ENCODE assay signal across 26 cellular contexts in genomic region chr12:109670647-109671046, GRCh38. TPM values are rescaled to one million over a fixed set of nuclear protein-coding genes. Genes with fewer than 3 reads are reported as not detected.
DNase-seq lines count a peak whose midpoint lies in the region; ATAC-seq and TF ChIP-seq lines count a peak whose summit lies in the region.
"Had no signal": no experiment of that assay in that cellular context is flagged by ENCODE, and none has a peak within 500 bp of the region (broad histone marks: within the 10 kb centered on the region; RNA-seq: fewer than 3 reads in every experiment).

No MANE protein-coding gene starts in this region.

- no peak overlapping the region for H2BK15ac ChIP-seq in neuronal stem cell (ENCODE audit: low read length)

- H3K4me1 ChIP-seq in neuronal stem cell (ENCODE audit: control insufficient read depth in 2 of 2, insufficient read depth in 1 of 2, low read depth in 1 of 2, low read length in 2 of 2) (peaks cover 0 to 13% of the 10 kb centered on the region in 2 donors), left ventricle myocardium inferior (no peaks in the 10 kb centered on the region)
- H3K4me1 ChIP-seq: esophagus squamous epithelium, left lung, psoas muscle, vagina had no signal

- no peak overlapping the region for H4K8ac ChIP-seq in neuronal stem cell (ENCODE audit: low read depth, low read length)

- DNase-seq in NCI-H1417 (lab: John Stamatoyannopoulos, UW) = peak in 2 of 3 experiments; percentile 23 to 69
- no peak for DNase-seq in NCI-H1417 treated with DMSO at 0.1 percent for 48 hours (lab: John Stamatoyannopoulos, UW)
- peak; percentile 81 for DNase-seq in NCI-H2227 (lab: John Stamatoyannopoulos, UW; ENCODE audit: unreplicated experiment)
- DNase-seq in epithelial cell of esophagus (ENCODE audit: low read depth) = peak; percentile 8
- no peak for DNase-seq in neuronal stem cell (ENCODE audit: low spot score)
- DNase-seq in NCI-H524 treated with DMSO at 0.1 percent for 48 hours (lab: John Stamatoyannopoulos, UW) = no peak
- DNase-seq in left ventricle myocardium inferior = no peak
- DNase-seq: activated CD4-positive, alpha-beta T cell treated with anti-CD3 and anti-CD28 coated beads for 36 hours; activated T-cell treated with anti-CD3 and anti-CD28 coated beads for 4 hours; effector CD8-positive, alpha-beta T cell; EL; esophagus squamous epithelium; left lung; naive thymus-derived CD4-positive, alpha-beta T cell; NCI-H1436; NCI-H774; occipital lobe; OCI-M1; psoas muscle; T-helper 2 cell had no signal

- no peak overlapping the region for H2BK5ac ChIP-seq in neuronal stem cell (ENCODE audit: low read length)

- H3K4ac ChIP-seq in neuronal stem cell (ENCODE audit: low read length) = no peak overlapping the region

- no peak overlapping the region for H3K18ac ChIP-seq in neuronal stem cell (ENCODE audit: low read length)

- H3K4me3 ChIP-seq in epithelial cell of esophagus (ENCODE audit: low read length) (no peak overlapping the region), neuronal stem cell (ENCODE audit: low read length in 2 of 2) (no peak overlapping the region), left ventricle myocardium inferior (no peak overlapping the region)
- H3K4me3 ChIP-seq: esophagus squamous epithelium, left lung, psoas muscle, SK-N-MC, vagina had no signal

- H4K91ac ChIP-seq in neuronal stem cell (ENCODE audit: low read depth, low read length, poor library complexity) = no peak overlapping the region

- no peak for TF ChIP-seq CTCF in epithelial cell of esophagus (IDR thresholded peaks at IDR 0.05; ENCODE audit: insufficient read depth, low read depth, low read length, missing control alignments)
- TF ChIP-seq CTCF in left ventricle myocardium inferior (IDR thresholded peaks at IDR 0.05; ENCODE audit: borderline replicate concordance) = no peak

- H2BK12ac ChIP-seq in neuronal stem cell (ENCODE audit: low read length) = no peak overlapping the region

- no peak overlapping the region for H2BK120ac ChIP-seq in neuronal stem cell (ENCODE audit: low read depth, low read length)

- intact Hi-C loops in left ventricle myocardium inferior (cut with micrococcal nuclease) = no loop called here

- H3K4me2 ChIP-seq in neuronal stem cell (ENCODE audit: insufficient read depth, low read length, poor library complexity, severe bottlenecking) = no peak overlapping the region

- H2AK5ac ChIP-seq in neuronal stem cell (ENCODE audit: low read depth, low read length) = no peak overlapping the region

- no peak for ATAC-seq in HG03159 (IDR thresholded peaks at IDR 0.05; ENCODE audit: unreplicated experiment)
- ATAC-seq: activated CD4-positive, alpha-beta T cell treated with anti-CD3 and anti-CD28 coated beads for 36 hours; activated naive CD4-positive, alpha-beta T cell treated with anti-CD3 and anti-CD28 coated beads, Interleukin-2, amount 50 U/mL, for 72 hours; left lung; naive thymus-derived CD4-positive, alpha-beta T cell; psoas muscle had no signal

- H3K9ac ChIP-seq in neuronal stem cell (ENCODE audit: low read depth, low read length, poor library complexity) = no peak overlapping the region

- peak overlapping the region; percentile 36 for H2AFZ ChIP-seq in neuronal stem cell (ENCODE audit: low read length)

- WGBS in neuronal stem cell (ENCODE audit: extremely low coverage in 2 of 2, insufficient read length in 2 of 2, insufficient replicate concordance in 1 of 2), 2 donors = no CpG with 5 or more reads among the region's 10 CpGs

- H3K9me3 ChIP-seq in neuronal stem cell (replicated peaks in 1 of 2; ENCODE audit: control insufficient read depth in 2 of 2, insufficient read depth in 1 of 2, low read depth in 1 of 2, low read length in 2 of 2) (peaks cover 0 to 2% of the 10 kb centered on the region in 2 donors), left ventricle myocardium inferior (replicated peaks) (peaks cover 7% of the 10 kb centered on the region)
- H3K9me3 ChIP-seq: left lung, psoas muscle, vagina had no signal

- peaks cover 0 to 35% (median 0%) of the 10 kb centered on the region in 3 experiments for H3K27me3 ChIP-seq in neuronal stem cell (ENCODE audit: control insufficient read depth in 3 of 3, insufficient read depth in 3 of 3, low read depth in 1 of 3, low read length in 3 of 3)
- H3K27me3 ChIP-seq in left ventricle myocardium inferior (ENCODE audit: low read depth) = peaks cover 56% of the 10 kb centered on the region
- H3K27me3 ChIP-seq: vagina had no signal

- no peaks in the 10 kb centered on the region for H3K79me1 ChIP-seq in neuronal stem cell (ENCODE audit: low read depth, low read length)

- H3K14ac ChIP-seq in neuronal stem cell (ENCODE audit: low read length) = no peak overlapping the region

- no peaks in the 10 kb centered on the region for H3K36me3 ChIP-seq in neuronal stem cell (replicated peaks in 1 of 2; ENCODE audit: control insufficient read depth in 2 of 2, insufficient read depth in 2 of 2, low read length in 2 of 2)
- H3K36me3 ChIP-seq in left ventricle myocardium inferior = no peaks in the 10 kb centered on the region
- H3K36me3 ChIP-seq: esophagus squamous epithelium, left lung, vagina had no signal

- no peak overlapping the region for H3K23ac ChIP-seq in neuronal stem cell (ENCODE audit: low read depth, low read length, poor library complexity)

- H3K27ac ChIP-seq in neuronal stem cell (replicated peaks; ENCODE audit: low read length) = peak overlapping the region; percentile 20
- H3K27ac ChIP-seq in left ventricle myocardium inferior (replicated peaks) = no peak overlapping the region
- H3K27ac ChIP-seq: 22Rv1, left lung, psoas muscle, SK-N-MC, vagina had no signal

RNA-seq across cellular contexts. Expression of gene FAM222A, which starts 43.0 kb away (rescaled TPM):
- polyA plus RNA-seq in neuronal stem cell (2013, experiment 1 of 2) = 14.4 TPM
- polyA plus RNA-seq in neuronal stem cell (2013, experiment 2 of 2) = 14.3 TPM
- 20.0 TPM for total RNA-seq in left ventricle myocardium inferior
- total RNA-seq: bronchial epithelial cell had no signal

Comparison
In these comparisons a context has a peak if more than half of its experiments do, and no peak if none do; other contexts are left out.
1. DNase-seq: peak in NCI-H1417 (2 of 3), NCI-H2227 (single experiment) and epithelial cell of esophagus (single experiment); none in NCI-H1417 treated with DMSO at 0.1 percent for 48 hours (single experiment), neuronal stem cell (single experiment), NCI-H524 treated with DMSO at 0.1 percent for 48 hours (single experiment) and left ventricle myocardium inferior (single experiment).